Comparison of ENCODE assay signal across 8 cellular contexts in the genomic region with DNA sequence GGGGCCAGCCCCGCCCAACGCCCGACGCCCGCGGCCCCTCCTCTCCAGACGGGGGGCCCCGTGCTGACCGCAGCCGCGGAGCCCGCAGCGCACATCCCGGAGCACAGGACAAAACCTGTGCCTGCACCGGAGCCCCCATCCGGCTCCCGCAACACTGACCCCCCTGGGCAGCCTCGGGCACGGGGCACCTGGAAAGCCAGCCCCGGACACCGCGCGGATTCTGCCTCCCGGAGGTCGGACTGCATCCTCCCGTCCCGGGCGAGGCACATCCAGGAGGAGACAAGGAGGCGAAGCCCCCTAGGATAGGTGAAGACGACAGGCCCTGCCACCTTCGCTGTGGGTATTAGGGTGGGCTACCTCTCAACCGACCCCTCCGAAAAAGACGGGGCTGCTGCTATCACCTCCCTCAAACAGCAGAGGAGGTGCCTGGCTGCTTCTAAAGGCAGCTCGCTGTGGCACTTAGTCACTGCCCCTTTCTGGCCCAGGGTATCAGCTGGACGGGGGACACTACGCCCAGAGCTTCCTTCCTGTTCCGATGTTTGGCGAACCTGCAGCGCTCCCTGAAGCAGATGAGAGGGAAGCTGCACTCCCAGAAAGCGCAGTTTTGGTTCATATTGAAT. TPM values are rescaled to one million over a fixed set of nuclear protein-coding genes. Genes with fewer than 3 reads are reported as not detected.
A peak's percentile ranks its signal among the peaks of the same experiment; 100 is the strongest.
DNase-seq lines count a peak whose midpoint lies in the region; ATAC-seq and TF ChIP-seq lines count a peak whose summit lies in the region.

No MANE protein-coding gene starts in this region.

- H3K27me3 ChIP-seq in CD8-positive, alpha-beta memory T cell (ENCODE audit: insufficient read depth, low read length, poor library complexity, severe bottlenecking), result no peaks in the 10 kb centered on the region
- no peaks in the 10 kb centered on the region for H3K27me3 ChIP-seq in esophagus muscularis mucosa

- WGBS in esophagus muscularis mucosa, result 14% methylated on average over 13 of the region's 41 CpGs

- peak overlapping the region; percentile 73 to 87 (median 83) for H3K4me3 Mint-ChIP-seq in CD8-positive, alpha-beta memory T cell
- H3K4me3 Mint-ChIP-seq in neural crest cell, result peak overlapping the region; percentile 79

- CTCF ChIA-PET in CD8-positive, alpha-beta memory T cell (lab: Charles Lee), result interaction anchor here (0.6 to 4.5 kb wide), 7 partner anchors 10 to 620 kb away, joined by 3 to 54 read pairs (median 8); a partner anchor contains a TSS

- peak overlapping the region; percentile 70 for H3K4me3 ChIP-seq in CD8-positive, alpha-beta memory T cell (ENCODE audit: low read length)
- peak overlapping the region; percentile 73 to 91 (median 75) for H3K4me3 ChIP-seq in esophagus muscularis mucosa

- peak overlapping the region; percentile 44 for H3K27ac ChIP-seq in CD8-positive, alpha-beta memory T cell (ENCODE audit: low read depth, low read length)
- peak overlapping the region; percentile 95 for H3K27ac ChIP-seq in VCaP
- peak overlapping the region; percentile 91 to 96 (median 96) for H3K27ac ChIP-seq in esophagus muscularis mucosa (replicated peaks in 1 of 4)

- TF ChIP-seq EP300 in esophagus muscularis mucosa (IDR thresholded peaks at IDR 0.05), result no peak

- H3K4me1 ChIP-seq in CD8-positive, alpha-beta memory T cell (ENCODE audit: insufficient read depth, low read length), result peaks cover 18% of the 10 kb centered on the region
- peaks cover 32 to 39% (median 35%) of the 10 kb centered on the region in 4 donors for H3K4me1 ChIP-seq in esophagus muscularis mucosa

- H3K9me3 Mint-ChIP-seq in CD8-positive, alpha-beta memory T cell, result no peaks in the 10 kb centered on the region
- H3K9me3 Mint-ChIP-seq in neural crest cell, result no peaks in the 10 kb centered on the region

- in situ Hi-C loops in KBM-7 (cut with MboI; ENCODE audit: low pct_unique_long_range_greater_than_20kb, low sequenced_read_pairs), result no loop called here

- peaks cover 0 to 2% (median 0%) of the 10 kb centered on the region in 3 donors for H3K36me3 Mint-ChIP-seq in CD8-positive, alpha-beta memory T cell
- no peaks in the 10 kb centered on the region for H3K36me3 Mint-ChIP-seq in neural crest cell (ENCODE audit: low read depth)

- H3K27me3 Mint-ChIP-seq in CD8-positive, alpha-beta memory T cell, result no peaks in the 10 kb centered on the region
- no peaks in the 10 kb centered on the region for H3K27me3 Mint-ChIP-seq in neural crest cell (ENCODE audit: low read depth)

- POLR2A ChIA-PET in CD8-positive, alpha-beta memory T cell (lab: Charles Lee), result interaction anchor here (1.2 to 1.8 kb wide), 2 partner anchors 574 to 588 kb away, joined by 3 to 6 read pairs; a partner anchor contains a TSS

- H3K27ac Mint-ChIP-seq in CD8-positive, alpha-beta memory T cell, result peak overlapping the region; percentile 35 to 97 (median 88)
- H3K27ac Mint-ChIP-seq in neural crest cell (ENCODE audit: unreplicated experiment), result no peak overlapping the region

- H3K4me1 Mint-ChIP-seq in CD8-positive, alpha-beta memory T cell, result peaks cover 11 to 23% (median 15%) of the 10 kb centered on the region in 3 donors
- H3K4me1 Mint-ChIP-seq in neural crest cell, result peaks cover 7% of the 10 kb centered on the region

- TF ChIP-seq POLR2A in esophagus muscularis mucosa (IDR thresholded peaks at IDR 0.05; ENCODE audit: low read depth), result no peak

- peak; percentile 70 for TF ChIP-seq CTCF in VCaP (conservative IDR thresholded peaks at IDR 0.05)
- TF ChIP-seq CTCF in esophagus muscularis mucosa (IDR thresholded peaks at IDR 0.05), result peak in 1 of 3 experiments; percentile 1
- no peak for TF ChIP-seq CTCF in neural crest cell (conservative IDR thresholded peaks at IDR 0.05)

- no peaks in the 10 kb centered on the region for H3K36me3 ChIP-seq in CD8-positive, alpha-beta memory T cell (ENCODE audit: insufficient read depth, low read length)
- peaks cover 0 to 6% (median 0%) of the 10 kb centered on the region in 4 donors for H3K36me3 ChIP-seq in esophagus muscularis mucosa

- peak in 2 of 5 donors; percentile 9 to 25 for DNase-seq in CD8-positive, alpha-beta memory T cell
- DNase-seq in KBM-7 (peak; percentile 66), esophagus muscularis mucosa (ENCODE audit: extremely low spot score) (peak; percentile 90), neural crest cell (ENCODE audit: low read depth, low spot score) (no peak), NCI-H446 (lab: John Stamatoyannopoulos, UW) (no peak), epidermal melanocyte (ENCODE audit: insufficient read length, low spot score) (no peak)

- intact Hi-C loops in esophagus muscularis mucosa (cut with DNase I), result loop anchor here (2.0 kb wide), 1 partner anchor 576 kb away; a partner anchor contains a TSS

- no peaks in the 10 kb centered on the region for H3K9me3 ChIP-seq in CD8-positive, alpha-beta memory T cell (ENCODE audit: low read length)
- no peaks in the 10 kb centered on the region for H3K9me3 ChIP-seq in esophagus muscularis mucosa

- ATAC-seq in GM19452 (IDR thresholded peaks at IDR 0.05; ENCODE audit: unreplicated experiment), result peak; percentile 3

RNA-seq across cellular contexts. Expression of a gene that starts 10.6 kb away (rescaled TPM):
- 10 to 100 TPM in 1 of 2 experiments, 1 to 10 TPM in 1; 8.3 to 10.5 TPM for total RNA-seq in CD8-positive, alpha-beta memory T cell
- 7.9 TPM for polyA plus RNA-seq in CD8-positive, alpha-beta memory T cell
- 10 to 100 TPM in 3 of 4 donors, 1 to 10 TPM in 1; 8.8 to 18.5 (median 13.9) TPM for total RNA-seq in esophagus muscularis mucosa
- total RNA-seq in neural crest cell, result 41.1 and 41.2 TPM in 2 replicates

Comparison
In these comparisons a context has a peak if more than half of its experiments do, and no peak if none do; other contexts are left out.
1. DNase-seq: peak in KBM-7 (single experiment) and esophagus muscularis mucosa (single experiment); none in neural crest cell (single experiment), NCI-H446 (0 of 2) and epidermal melanocyte (single experiment).
2. H3K27ac ChIP-seq: peak in every context shown above with its lines; median percentile 96 in esophagus muscularis mucosa; 95 in VCaP; 44 in CD8-positive, alpha-beta memory T cell.